16 cellular contexts compared by ENCODE assay signal in the genomic region with DNA sequence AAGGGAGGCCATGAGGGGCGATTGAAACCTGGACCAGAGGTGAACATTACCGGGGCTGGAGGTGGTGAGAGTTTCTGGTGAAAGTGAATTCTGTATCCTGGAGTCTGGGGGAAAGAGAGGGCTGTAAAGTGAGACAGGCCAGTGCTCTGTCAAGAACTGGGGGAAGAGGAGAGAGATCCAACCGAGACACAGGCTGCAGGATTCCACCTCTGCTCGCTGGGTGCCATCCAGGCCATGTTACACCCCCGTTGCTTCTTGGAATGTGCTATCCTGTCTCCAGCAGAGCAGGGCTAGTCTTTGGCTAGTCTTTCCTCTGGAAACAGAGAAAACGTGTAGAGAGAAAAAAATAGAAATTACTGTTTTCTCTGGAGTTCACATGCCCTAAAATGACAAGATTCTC. TPM values are rescaled to one million over a fixed set of nuclear protein-coding genes. Genes with fewer than 3 reads are reported as not detected.
DNase-seq lines count a peak whose midpoint lies in the region; ATAC-seq and TF ChIP-seq lines count a peak whose summit lies in the region.
"Had no signal": no experiment of that assay in that cellular context is flagged by ENCODE, and none has a peak within 500 bp of the region (broad histone marks: within the 10 kb centered on the region; RNA-seq: fewer than 3 reads in every experiment).

No MANE protein-coding gene starts in this region.

- CTCF ChIA-PET in MCF 10A (lab: Yijun Ruan, JAX), result interaction anchor here (0.6 to 0.7 kb wide), 2 partner anchors 98 to 563 kb away, joined by 3 to 4 read pairs; no protein-coding TSS in a partner anchor

- H3K4me3 Mint-ChIP-seq in MCF 10A (ENCODE audit: unreplicated experiment), result no peak overlapping the region
- no peak overlapping the region for H3K4me3 Mint-ChIP-seq in nephron progenitor cell
- H3K4me3 Mint-ChIP-seq: CD8-positive, alpha-beta T cell; memory B cell; stimulated activated naive B cell treated with anti-CD40 and anti-IgM and Interleukin-4, amounts not matched to agents 10 μg/mL and 1 μg/mL and 100 μg/mL, for 72 hours had no signal

- no peak overlapping the region for H3K9ac ChIP-seq in Karpas-422 (ENCODE audit: low read length)

- H3K4me1 ChIP-seq in breast epithelium (no peaks in the 10 kb centered on the region), esophagus muscularis mucosa (peaks cover 21 to 35% (median 33%) of the 10 kb centered on the region in 4 donors), thyroid gland (peaks cover 17 to 32% of the 10 kb centered on the region in 2 donors), upper lobe of right lung (no peaks in the 10 kb centered on the region), Karpas-422 (ENCODE audit: low read length) (peaks cover 3% of the 10 kb centered on the region; the same call in 1 of the 2 replicates)

- H3K4me2 ChIP-seq in Karpas-422 (ENCODE audit: low read depth, low read length, poor library complexity, severe bottlenecking), result no peak overlapping the region

- DNase-seq in breast epithelium (ENCODE audit: low spot score in 2 of 2) (peak in 1 of 2 donors; percentile 32), MCF 10A (ENCODE audit: unreplicated experiment) (no peak), esophagus muscularis mucosa (ENCODE audit: extremely low spot score) (no peak), nephron progenitor cell (peak; percentile 10), thyroid gland (peak; percentile 70 to 77), upper lobe of right lung (no peak), Karpas-422 (no peak)
- DNase-seq: CD8-positive, alpha-beta T cell; stimulated activated naive B cell treated with anti-CD40 and anti-IgM and Interleukin-4, amounts not matched to agents 10 μg/mL and 1 μg/mL and 100 μg/mL, for 72 hours; SW 1271 had no signal

- H3K27me3 Mint-ChIP-seq in MCF 10A (ENCODE audit: insufficient read depth, unreplicated experiment) (no peaks in the 10 kb centered on the region), nephron progenitor cell (ENCODE audit: low read depth, poor library complexity) (peaks cover 10% of the 10 kb centered on the region)

- no peaks in the 10 kb centered on the region for H3K9me3 Mint-ChIP-seq in MCF 10A (ENCODE audit: unreplicated experiment)
- H3K9me3 Mint-ChIP-seq in nephron progenitor cell, result no peaks in the 10 kb centered on the region
- H3K9me3 Mint-ChIP-seq: CD8-positive, alpha-beta T cell; memory B cell; stimulated activated naive B cell treated with anti-CD40 and anti-IgM and Interleukin-4, amounts not matched to agents 10 μg/mL and 1 μg/mL and 100 μg/mL, for 72 hours had no signal

- TF ChIP-seq EP300 in esophagus muscularis mucosa (IDR thresholded peaks at IDR 0.05), result no peak

- no peak for TF ChIP-seq CTCF in breast epithelium (IDR thresholded peaks at IDR 0.05)
- no peak for TF ChIP-seq CTCF in MCF 10A (IDR thresholded peaks at IDR 0.05; ENCODE audit: unreplicated experiment)
- no peak for TF ChIP-seq CTCF in esophagus muscularis mucosa (IDR thresholded peaks at IDR 0.05)
- no peak for TF ChIP-seq CTCF in nephron progenitor cell (IDR thresholded peaks at IDR 0.05)
- TF ChIP-seq CTCF in thyroid gland (IDR thresholded peaks at IDR 0.05), result no peak
- no peak for TF ChIP-seq CTCF in upper lobe of right lung (IDR thresholded peaks at IDR 0.05)

- no peak overlapping the region; the same call in 1 of the 2 replicates for H2AFZ ChIP-seq in Karpas-422 (ENCODE audit: low read length)

- H3K27ac Mint-ChIP-seq in MCF 10A (ENCODE audit: low read depth, unreplicated experiment) (no peak overlapping the region), nephron progenitor cell (no peak overlapping the region)
- H3K27ac Mint-ChIP-seq: CD8-positive, alpha-beta T cell; memory B cell; stimulated activated naive B cell treated with anti-CD40 and anti-IgM and Interleukin-4, amounts not matched to agents 10 μg/mL and 1 μg/mL and 100 μg/mL, for 72 hours had no signal

- H3K27ac ChIP-seq in breast epithelium (peak overlapping the region; percentile 50 to 59), esophagus muscularis mucosa (replicated peaks in 1 of 4) (peak overlapping the region; percentile 53 to 69 (median 61)), thyroid gland (peak overlapping the region; percentile 46 to 75 (median 73)), upper lobe of right lung (no peak overlapping the region), Karpas-422 (ENCODE audit: low read length) (no peak overlapping the region)

- H3K9me2 ChIP-seq in Karpas-422 (replicated peaks; ENCODE audit: insufficient read depth, low read length), result no peaks in the 10 kb centered on the region

- intact Hi-C loops in breast epithelium (cut with DNase I; ENCODE audit: low total_unique reads) (no loop called here), MCF 10A (cut with micrococcal nuclease) (no loop called here), esophagus muscularis mucosa (cut with DNase I) (no loop called here), thyroid gland (cut with DNase I) (no loop called here), upper lobe of right lung (cut with DNase I) (no loop called here)

- BruUV-seq in MCF 10A (replicated peaks; lab: Mats Ljungman, UMichigan), result no TSS peak

- POLR2A ChIA-PET in MCF 10A (lab: Yijun Ruan, JAX), result interaction anchor here (0.6 to 1.2 kb wide), 4 partner anchors 9 to 744 kb away, joined by 3 to 5 read pairs (median 3); no protein-coding TSS in a partner anchor

- 49% methylated on average over 6 of the region's 6 CpGs for WGBS in esophagus muscularis mucosa
- WGBS in thyroid gland, 2 donors, result 29 to 38% methylated on average over 6 of the region's 6 CpGs

- no peaks in the 10 kb centered on the region for H4K20me1 ChIP-seq in Karpas-422 (ENCODE audit: insufficient read depth, low read depth, low read length)

- H3K4me3 ChIP-seq in breast epithelium (no peak overlapping the region), esophagus muscularis mucosa (no peak overlapping the region), thyroid gland (replicated peaks in 1 of 3) (no peak overlapping the region), upper lobe of right lung (no peak overlapping the region), Karpas-422 (ENCODE audit: low read length) (no peak overlapping the region)
- H3K4me3 ChIP-seq: coronary artery had no signal

- ATAC-seq in upper lobe of right lung (no peak), GM18502 (IDR thresholded peaks at IDR 0.05; ENCODE audit: poor library complexity, unreplicated experiment) (no peak)
- ATAC-seq: CD8-positive, alpha-beta T cell; esophagus mucosa; stimulated activated naive B cell treated with anti-CD40 and anti-IgM and Interleukin-4, amounts not matched to agents 10 μg/mL and 1 μg/mL and 100 μg/mL, for 72 hours had no signal

- H3K79me2 ChIP-seq in Karpas-422 (ENCODE audit: low read length), result no peaks in the 10 kb centered on the region

- H3K4me1 Mint-ChIP-seq in MCF 10A (ENCODE audit: insufficient read depth, unreplicated experiment), result peaks cover 10% of the 10 kb centered on the region
- peaks cover 23% of the 10 kb centered on the region for H3K4me1 Mint-ChIP-seq in nephron progenitor cell
- H3K4me1 Mint-ChIP-seq: memory B cell had no signal

- H3K36me3 Mint-ChIP-seq in MCF 10A (ENCODE audit: insufficient read depth, unreplicated experiment) (no peaks in the 10 kb centered on the region), nephron progenitor cell (ENCODE audit: low read depth) (no peaks in the 10 kb centered on the region)
- H3K36me3 Mint-ChIP-seq: CD8-positive, alpha-beta T cell; memory B cell; stimulated activated naive B cell treated with anti-CD40 and anti-IgM and Interleukin-4, amounts not matched to agents 10 μg/mL and 1 μg/mL and 100 μg/mL, for 72 hours had no signal

- H3K36me3 ChIP-seq in breast epithelium (no peaks in the 10 kb centered on the region), esophagus muscularis mucosa (no peaks in the 10 kb centered on the region), thyroid gland (no peaks in the 10 kb centered on the region), upper lobe of right lung (no peaks in the 10 kb centered on the region), Karpas-422 (ENCODE audit: insufficient read depth, low read length) (no peaks in the 10 kb centered on the region)

- H3K9me3 ChIP-seq in breast epithelium (no peaks in the 10 kb centered on the region), esophagus muscularis mucosa (no peaks in the 10 kb centered on the region), thyroid gland (no peaks in the 10 kb centered on the region), upper lobe of right lung (no peaks in the 10 kb centered on the region), Karpas-422 (ENCODE audit: low read length) (no peaks in the 10 kb centered on the region)

- no peaks in the 10 kb centered on the region for H3K27me3 ChIP-seq in breast epithelium
- no peaks in the 10 kb centered on the region for H3K27me3 ChIP-seq in esophagus muscularis mucosa
- H3K27me3 ChIP-seq in thyroid gland, result no peaks in the 10 kb centered on the region
- H3K27me3 ChIP-seq in upper lobe of right lung, result no peaks in the 10 kb centered on the region
- H3K27me3 ChIP-seq in Karpas-422 (ENCODE audit: low read length), result no peaks in the 10 kb centered on the region

- TF ChIP-seq POLR2A in breast epithelium (IDR thresholded peaks at IDR 0.05) (no peak), esophagus muscularis mucosa (IDR thresholded peaks at IDR 0.05; ENCODE audit: low read depth) (no peak), thyroid gland (IDR thresholded peaks at IDR 0.05) (no peak)

RNA-seq across cellular contexts. Expression of a gene that starts 16.7 kb away (rescaled TPM):
- total RNA-seq in breast epithelium (not detected), MCF 10A (2022) (not detected in 2 replicates), esophagus muscularis mucosa (not detected), thyroid gland (not detected), upper lobe of right lung (not detected)
- total RNA-seq in Karpas-422 (2014; rRNA removed; shearing (Covaris generic); ENCODE audit: low replicate concordance), result 3.6 and 4.2 TPM in 2 replicates
- total RNA-seq: A172; CD8-positive, alpha-beta T cell; esophagus mucosa; pulmonary artery endothelial cell had no signal

RNA-seq across cellular contexts. Expression of a gene that starts 39.7 kb away (rescaled TPM):
- 10 to 100 TPM; 42.6 to 50.1 (median 48.8) TPM for total RNA-seq in breast epithelium
- total RNA-seq in MCF 10A (2022), result 123 and 136 TPM in 2 replicates
- total RNA-seq in esophagus muscularis mucosa, result 10 to 100 TPM; 33.3 to 44.0 (median 42.6) TPM
- 10 to 100 TPM; 52.6 to 66.5 (median 57.2) TPM for total RNA-seq in thyroid gland
- 33.6 TPM for total RNA-seq in upper lobe of right lung
- total RNA-seq in Karpas-422 (2014; rRNA removed; shearing (Covaris generic); ENCODE audit: low replicate concordance), result 74.0 and 106 TPM in 2 replicates

Comparison
In these comparisons a context has a peak if more than half of its experiments do, and no peak if none do; other contexts are left out.
1. DNase-seq: peak in nephron progenitor cell (single experiment) and thyroid gland (2 of 2); none in MCF 10A (single experiment), esophagus muscularis mucosa (single experiment), upper lobe of right lung (single experiment) and Karpas-422 (single experiment).
2. H3K27ac ChIP-seq: peak in breast epithelium (2 of 2), esophagus muscularis mucosa (4 of 4) and thyroid gland (3 of 3); none in upper lobe of right lung (single experiment) and Karpas-422 (single experiment).